ENCODE assay signal across 14 cellular contexts in the genomic region with DNA sequence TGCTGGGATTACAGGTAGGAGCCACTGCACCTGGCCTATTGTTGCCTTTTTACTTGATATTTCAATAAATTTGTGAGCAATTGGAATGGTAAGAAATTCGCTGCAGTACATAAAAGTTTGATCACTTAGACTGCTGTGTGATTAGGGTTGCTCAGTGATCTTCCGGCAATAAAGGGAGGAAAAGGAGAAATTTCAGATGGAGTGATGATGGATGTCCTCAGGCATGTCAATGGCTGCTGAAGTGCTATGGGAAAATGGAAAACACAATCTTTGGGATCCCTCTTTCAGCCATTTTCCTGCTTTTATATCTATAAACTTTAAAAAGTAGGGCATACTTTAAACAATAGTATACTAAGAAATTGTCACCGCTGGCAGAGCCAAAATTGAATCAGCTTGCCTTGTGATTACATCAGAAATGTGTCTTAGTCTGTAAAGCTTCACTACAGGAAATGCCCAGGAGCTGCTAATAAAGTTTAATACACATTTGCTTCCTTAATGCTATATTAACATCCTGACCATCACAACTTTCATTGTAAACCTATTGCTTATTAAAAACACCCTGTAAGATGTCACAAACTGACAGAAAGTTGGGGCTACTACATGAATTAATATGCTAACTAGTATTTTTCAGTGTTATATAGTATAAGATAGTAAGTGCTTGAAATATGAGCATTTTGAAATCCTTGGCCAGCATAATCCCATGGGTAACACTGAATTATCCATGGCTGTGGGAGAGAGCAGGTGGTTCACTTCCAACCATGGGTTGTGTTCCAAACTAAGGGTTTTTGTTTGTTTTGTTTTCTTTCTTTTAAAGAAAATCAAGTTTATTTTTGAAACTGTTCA. TPM values are rescaled to one million over a fixed set of nuclear protein-coding genes. Genes with fewer than 3 reads are reported as not detected.
DNase-seq lines count a peak whose midpoint lies in the region; ATAC-seq and TF ChIP-seq lines count a peak whose summit lies in the region.
"Had no signal": no experiment of that assay in that cellular context is flagged by ENCODE, and none has a peak within 500 bp of the region (broad histone marks: within the 10 kb centered on the region; RNA-seq: fewer than 3 reads in every experiment).

No MANE protein-coding gene starts in this region.

- H3K36me3 Mint-ChIP-seq in brain (no peaks in the 10 kb centered on the region), nephron (ENCODE audit: low read depth) (no peaks in the 10 kb centered on the region)

- H3K9me3 ChIP-seq in HEK293 (ENCODE audit: control insufficient read depth, insufficient read depth, low read depth, low read length) (no peaks in the 10 kb centered on the region), BE2C (no peaks in the 10 kb centered on the region)
- H3K9me3 ChIP-seq: psoas muscle had no signal

- H3K9me3 Mint-ChIP-seq in brain, result no peaks in the 10 kb centered on the region
- no peaks in the 10 kb centered on the region for H3K9me3 Mint-ChIP-seq in nephron
- H3K9me3 Mint-ChIP-seq: stimulated activated effector memory CD8-positive, alpha-beta T cell treated with anti-CD3 and anti-CD28 coated beads, Interleukin-12 subunit alpha, Interleukin-12 subunit beta, amount 100 ng/mL, for 72 hours had no signal

- no peak for ATAC-seq in HG02840 (IDR thresholded peaks at IDR 0.05; ENCODE audit: low FRiP score, unreplicated experiment)
- ATAC-seq in GM21737 (IDR thresholded peaks at IDR 0.05; ENCODE audit: unreplicated experiment), result no peak
- ATAC-seq: psoas muscle; stimulated activated effector memory CD8-positive, alpha-beta T cell treated with anti-CD3 and anti-CD28 coated beads, Interleukin-12 subunit alpha, Interleukin-12 subunit beta, amount 100 ng/mL, for 72 hours had no signal

- no peak for TF ChIP-seq CTCF in HEK293 (tag by site-specific recombination; IDR thresholded peaks at IDR 0.05)
- TF ChIP-seq CTCF in brain (conservative IDR thresholded peaks at IDR 0.05), result no peak
- no peak for TF ChIP-seq CTCF in nephron (IDR thresholded peaks at IDR 0.05; ENCODE audit: unreplicated experiment in 3 of 3)
- no peak for TF ChIP-seq CTCF in BE2C (IDR thresholded peaks at IDR 0.05; ENCODE audit: low read depth, low read length)

- POLR2A ChIA-PET in HEK293 (lab: Yijun Ruan, JAX), result no interaction called here

- peak overlapping the region in 3 of 5 experiments; percentile 7 to 63 (median 47) for H3K4me3 Mint-ChIP-seq in brain
- peak overlapping the region in 1 of 3 experiments; percentile 36 for H3K4me3 Mint-ChIP-seq in nephron
- H3K4me3 Mint-ChIP-seq: stimulated activated effector memory CD8-positive, alpha-beta T cell treated with anti-CD3 and anti-CD28 coated beads, Interleukin-12 subunit alpha, Interleukin-12 subunit beta, amount 100 ng/mL, for 72 hours had no signal

- peak; percentile 32 to 51 for DNase-seq in AML-193 (lab: John Stamatoyannopoulos, UW)
- no peak for DNase-seq in RPMI8226
- no peak for DNase-seq in BE2C
- DNase-seq: activated CD4-positive, alpha-beta T cell treated with anti-CD3 and anti-CD28 coated beads for 48 hours; KG1; mesendoderm; psoas muscle had no signal

- H3K4me1 ChIP-seq in HEK293 (ENCODE audit: control insufficient read depth, insufficient read depth, low read length) (peaks cover 8% of the 10 kb centered on the region), BE2C (peaks cover 6% of the 10 kb centered on the region; the same call in 1 of the 2 replicates)

- peaks cover 15% of the 10 kb centered on the region for H3K27me3 Mint-ChIP-seq in brain
- peaks cover 11% of the 10 kb centered on the region for H3K27me3 Mint-ChIP-seq in nephron (ENCODE audit: low read depth)

- no peak overlapping the region for H3K27ac ChIP-seq in HEK293 (ENCODE audit: extremely low read depth, low read depth, low read length)
- H3K27ac ChIP-seq: C4-2B, psoas muscle had no signal

- CTCF ChIA-PET in HEK293 (lab: Yijun Ruan, JAX), result interaction anchor here (0.6 to 1.1 kb wide), 3 partner anchors 20 to 261 kb away, joined by 3 to 4 read pairs (median 3); no protein-coding TSS in a partner anchor

- H3K36me3 ChIP-seq in HEK293 (ENCODE audit: control insufficient read depth in 2 of 2, insufficient read depth in 1 of 2, low read length in 2 of 2) (no peaks in the 10 kb centered on the region), BE2C (no peaks in the 10 kb centered on the region)

- no peaks in the 10 kb centered on the region for H3K27me3 ChIP-seq in BE2C

- H3K4me3 ChIP-seq in HEK293 (ENCODE audit: low read depth, low read length) (no peak overlapping the region), BE2C (ENCODE audit: low read depth, low read length) (no peak overlapping the region)
- H3K4me3 ChIP-seq: psoas muscle had no signal

- H3K27ac Mint-ChIP-seq in brain, result peak overlapping the region in 4 of 5 experiments; percentile 8 to 86 (median 84)
- H3K27ac Mint-ChIP-seq in nephron, result peak overlapping the region in 2 of 3 experiments; percentile 23 to 57
- H3K27ac Mint-ChIP-seq: stimulated activated effector memory CD8-positive, alpha-beta T cell treated with anti-CD3 and anti-CD28 coated beads, Interleukin-12 subunit alpha, Interleukin-12 subunit beta, amount 100 ng/mL, for 72 hours had no signal

- H3K4me1 Mint-ChIP-seq in brain (peaks cover 65% of the 10 kb centered on the region), nephron (peaks cover 50% of the 10 kb centered on the region)

TF ChIP-seq in HEK293, 187 proteins besides CTCF, POLR2A, EP300 and RAD21 (continues in another document):
- TF ChIP-seq ZNF501 (tag by site-specific recombination; IDR thresholded peaks at IDR 0.05) (no peak), ZNF624 (tag by site-specific recombination; IDR thresholded peaks at IDR 0.05) (no peak), ZNF335 (tag by site-specific recombination; conservative IDR thresholded peaks at IDR 0.05) (no peak), KLF16 (tag by site-specific recombination; IDR thresholded peaks at IDR 0.05) (no peak), SCRT1 (tag by site-specific recombination; IDR thresholded peaks at IDR 0.05; ENCODE audit: borderline replicate concordance) (no peak), ZNF366 (tag by site-specific recombination; conservative IDR thresholded peaks at IDR 0.05) (peak; percentile 55), ZIC2 (tag by site-specific recombination; IDR thresholded peaks at IDR 0.05) (no peak), ZNF768 (tag by site-specific recombination; IDR thresholded peaks at IDR 0.05) (no peak), ZEB2 (tag by site-specific recombination; IDR thresholded peaks at IDR 0.05) (0 out of 2 replicates have a peak, but pooled peaks have one; percentile 18), ZNF677 (tag by site-specific recombination; IDR thresholded peaks at IDR 0.05) (no peak), ZNF10 (tag by site-specific recombination; IDR thresholded peaks at IDR 0.05) (no peak), ZNF138 (tag by site-specific recombination; IDR thresholded peaks at IDR 0.05; ENCODE audit: borderline replicate concordance) (no peak), ZNF548 (tag by site-specific recombination; IDR thresholded peaks at IDR 0.05) (0 out of 2 replicates have a peak, but pooled peaks have one; percentile 25), ZFP37 (tag by site-specific recombination; IDR thresholded peaks at IDR 0.05) (no peak), ZNF521 (tag by site-specific recombination; IDR thresholded peaks at IDR 0.05) (no peak), ZNF843 (tag by site-specific recombination; IDR thresholded peaks at IDR 0.05) (no peak), ZNF660 (tag by site-specific recombination; IDR thresholded peaks at IDR 0.05) (no peak), YY2 (tag by site-specific recombination; IDR thresholded peaks at IDR 0.05) (0 out of 2 replicates have a peak, but pooled peaks have one; percentile 25), ZNF670 (tag by site-specific recombination; IDR thresholded peaks at IDR 0.05; ENCODE audit: low read depth) (no peak), OSR2 (tag by site-specific recombination; IDR thresholded peaks at IDR 0.05) (peak; percentile 44; the same call in 1 of the 2 replicates), ZBTB6 (tag by site-specific recombination; IDR thresholded peaks at IDR 0.05) (no peak), SP7 (tag by site-specific recombination; IDR thresholded peaks at IDR 0.05) (no peak), ZNF121 (tag by site-specific recombination; IDR thresholded peaks at IDR 0.05) (no peak), ZNF211 (tag by site-specific recombination; IDR thresholded peaks at IDR 0.05; ENCODE audit: low read depth) (no peak)
- TF ChIP-seq, protein P1, sequence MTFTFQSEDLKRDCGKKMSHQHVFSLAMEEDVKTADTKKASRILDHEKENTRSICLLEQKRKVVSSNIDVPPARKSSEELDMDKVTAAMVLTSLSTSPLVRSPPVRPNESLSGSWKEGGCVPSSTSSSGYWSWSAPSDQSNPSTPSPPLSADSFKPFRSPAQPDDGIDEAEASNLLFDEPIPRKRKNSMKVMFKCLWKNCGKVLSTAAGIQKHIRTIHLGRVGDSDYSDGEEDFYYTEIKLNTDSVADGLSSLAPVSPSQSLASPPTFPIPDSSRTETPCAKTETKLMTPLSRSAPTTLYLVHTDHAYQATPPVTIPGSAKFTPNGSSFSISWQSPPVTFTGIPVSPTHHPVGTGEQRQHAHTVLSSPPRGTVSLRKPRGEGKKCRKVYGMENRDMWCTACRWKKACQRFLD (tag by site-specific recombination; IDR thresholded peaks at IDR 0.05), result no peak

RNA-seq across cellular contexts. Expression of gene FBXL14, which starts 13.8 kb away (rescaled TPM):
- polyA plus RNA-seq in brain (ENCODE audit: insufficient read depth, low read depth, low replicate concordance), result 9.3 TPM
- 51.2 TPM for polyA plus RNA-seq in BE2C (2012; ENCODE audit: insufficient read depth, insufficient read length, low read depth)

RNA-seq across cellular contexts. Expression of gene WNT5B, which starts 20.9 kb away (rescaled TPM):
- polyA plus RNA-seq in brain (ENCODE audit: insufficient read depth, low read depth, low replicate concordance), result 4.1 TPM
- polyA plus RNA-seq in BE2C (2012; ENCODE audit: insufficient read depth, insufficient read length, low read depth), result 0.88 TPM

Comparison
In these comparisons a context has a peak if more than half of its experiments do, and no peak if none do; other contexts are left out.
1. DNase-seq: peak in AML-193 (2 of 2); none in RPMI8226 (single experiment) and BE2C (single experiment).